8 cellular contexts compared by ENCODE assay signal in the genomic region with DNA sequence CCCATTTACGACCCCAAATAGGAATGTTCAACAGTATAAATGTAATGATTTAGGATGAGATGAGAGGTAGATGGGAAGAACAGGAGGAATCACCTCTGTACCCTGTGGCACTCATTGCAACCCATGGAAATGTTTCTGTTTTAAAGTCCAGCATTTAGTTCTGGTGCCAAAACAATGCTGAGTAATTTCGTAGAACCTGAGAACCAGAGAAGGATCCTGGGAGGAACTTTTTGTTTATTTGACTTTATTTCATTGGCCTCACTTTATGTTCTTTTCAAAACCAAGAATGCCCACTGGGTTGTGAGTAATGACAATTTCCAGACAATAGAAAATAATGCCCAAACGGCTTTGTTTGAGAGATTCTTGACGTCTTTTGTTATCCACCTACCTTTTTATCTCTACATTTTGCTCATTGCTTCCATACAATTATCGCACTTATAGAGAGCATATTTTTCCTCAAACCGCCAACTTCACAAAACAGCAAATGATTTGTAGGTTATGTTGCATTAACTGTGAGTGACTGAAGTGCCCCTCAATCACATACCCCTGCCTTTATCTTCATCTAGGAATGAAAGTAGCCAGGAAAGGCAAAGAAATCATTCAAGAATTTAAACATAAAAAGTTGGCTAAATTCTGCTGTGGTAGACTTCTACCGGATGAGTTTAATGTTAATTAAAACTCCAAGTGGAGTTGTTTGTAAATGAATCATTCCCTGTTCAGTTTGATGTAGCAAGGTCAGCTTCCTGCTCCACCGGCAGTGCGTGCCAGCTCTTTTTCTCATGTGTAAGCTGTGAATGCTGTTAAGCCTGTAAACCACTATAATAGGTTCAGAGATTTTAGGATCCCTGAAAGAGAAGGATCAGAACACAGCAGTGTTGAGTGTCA.
DNase-seq lines count a peak whose midpoint lies in the region; TF ChIP-seq lines count a peak whose summit lies in the region.

No MANE protein-coding gene starts in this region.

- H2BK12ac ChIP-seq in H9 (ENCODE audit: insufficient read length, low read depth, low read length) = no peak overlapping the region

- H3K4me3 Mint-ChIP-seq in H9 = no peak overlapping the region
- H3K4me3 Mint-ChIP-seq in CD8-positive, alpha-beta memory T cell = no peak overlapping the region

- H3K4me2 ChIP-seq in H9 (ENCODE audit: insufficient read depth, insufficient read length, low read length) = no peak overlapping the region

- H3K4me3 ChIP-seq in fibroblast of pulmonary artery (replicated peaks; ENCODE audit: low read depth, low read length) = no peak overlapping the region
- H3K4me3 ChIP-seq in retinal pigment epithelial cell (ENCODE audit: low read length) = no peak overlapping the region
- no peak overlapping the region for H3K4me3 ChIP-seq in CD8-positive, alpha-beta memory T cell (ENCODE audit: low read length)
- H3K4me3 ChIP-seq in vagina = no peak overlapping the region

- no peak overlapping the region for H2AFZ ChIP-seq in H9 (ENCODE audit: low read length)

- no peak for TF ChIP-seq POLR2A in vagina (IDR thresholded peaks at IDR 0.05)

- peak overlapping the region; percentile 13 for H2BK5ac ChIP-seq in H9 (ENCODE audit: insufficient read length, low read length)

- no peak overlapping the region for H3K18ac ChIP-seq in H9 (ENCODE audit: insufficient read length, low read depth, low read length)

- H3K36me3 ChIP-seq in CD8-positive, alpha-beta memory T cell (ENCODE audit: insufficient read depth, low read length) = no peaks in the 10 kb centered on the region
- H3K36me3 ChIP-seq in vagina = no peaks in the 10 kb centered on the region

- no peak overlapping the region for H3K56ac ChIP-seq in H9 (ENCODE audit: insufficient read length, low read depth, low read length)

- H4K91ac ChIP-seq in H9 (ENCODE audit: insufficient read length, low read depth, low read length) = no peak overlapping the region

- no peak overlapping the region for H3K4ac ChIP-seq in H9 (ENCODE audit: low read depth, low read length)

- peaks cover 31 to 37% of the 10 kb centered on the region in 2 experiments for H3K4me1 Mint-ChIP-seq in H9
- peaks cover 8 to 9% (median 9%) of the 10 kb centered on the region in 3 donors for H3K4me1 Mint-ChIP-seq in CD8-positive, alpha-beta memory T cell

- H3K9me3 Mint-ChIP-seq in H9 = 0 out of 5 replicates have a peak, but pooled peaks cover 0 to 2% of the 10 kb centered on the region in 2 experiments
- peaks cover 0 to 2% (median 0%) of the 10 kb centered on the region in 5 donors for H3K9me3 Mint-ChIP-seq in CD8-positive, alpha-beta memory T cell

- H3K27ac ChIP-seq in H9 (ENCODE audit: insufficient read length, low read depth, low read length) (peak overlapping the region; percentile 72), vagina (no peak overlapping the region)
- no peak overlapping the region for H3K27ac ChIP-seq in CD8-positive, alpha-beta memory T cell (ENCODE audit: low read depth, low read length)

- no peaks in the 10 kb centered on the region for H3K79me1 ChIP-seq in H9 (ENCODE audit: insufficient read depth, low read depth, low read length, poor library complexity, severe bottlenecking)

- intact Hi-C loops in vagina (cut with DNase I) = no loop called here

- no peak overlapping the region for H4K5ac ChIP-seq in H9 (ENCODE audit: insufficient read length, low read depth, low read length)

- CTCF ChIA-PET in CD8-positive, alpha-beta memory T cell (lab: Charles Lee) = no interaction called here

- H3K27me3 Mint-ChIP-seq in H9 (ENCODE audit: low read depth) = no peaks in the 10 kb centered on the region
- H3K27me3 Mint-ChIP-seq in CD8-positive, alpha-beta memory T cell = peaks cover 8 to 16% of the 10 kb centered on the region in 2 donors

- H2AK5ac ChIP-seq in H9 (ENCODE audit: insufficient read length, low read length) = no peak overlapping the region

- H3K9ac ChIP-seq in H9 (ENCODE audit: extremely low read depth, insufficient read length, low read length) = no peak overlapping the region

- no CpG with 5 or more reads among the region's 9 CpGs for WGBS in H9 (ENCODE audit: extremely low coverage, insufficient read length, low lambda C conversion rate)

- H3K27me3 ChIP-seq in H9 (ENCODE audit: insufficient read depth, low read length) = no peaks in the 10 kb centered on the region
- H3K27me3 ChIP-seq in CD8-positive, alpha-beta memory T cell (ENCODE audit: insufficient read depth, low read length, poor library complexity, severe bottlenecking) = no peaks in the 10 kb centered on the region
- H3K27me3 ChIP-seq in vagina = no peaks in the 10 kb centered on the region

- H3K9me3 ChIP-seq in H9 (ENCODE audit: control insufficient read depth, low read depth, low read length) (no peaks in the 10 kb centered on the region), vagina (no peaks in the 10 kb centered on the region)
- no peaks in the 10 kb centered on the region for H3K9me3 ChIP-seq in CD8-positive, alpha-beta memory T cell (ENCODE audit: low read length)

- H4K8ac ChIP-seq in H9 (replicated peaks; ENCODE audit: insufficient read length, low read depth, low read length) = no peak overlapping the region

- no peak for TF ChIP-seq CTCF in H9 (conservative IDR thresholded peaks at IDR 0.05)
- no peak for TF ChIP-seq CTCF in fibroblast of pulmonary artery (IDR thresholded peaks at IDR 0.05; ENCODE audit: low read length, missing control alignments)
- TF ChIP-seq CTCF in retinal pigment epithelial cell (conservative IDR thresholded peaks at IDR 0.05; ENCODE audit: low read depth, low read length) = no peak
- no peak for TF ChIP-seq CTCF in vagina (IDR thresholded peaks at IDR 0.05)

- H3K23me2 ChIP-seq in H9 (ENCODE audit: insufficient read length, low read depth, low read length, poor library complexity, severe bottlenecking) = no peaks in the 10 kb centered on the region

- H3K27ac Mint-ChIP-seq in H9 = peak overlapping the region; percentile 62 to 87 (median 83)
- H3K27ac Mint-ChIP-seq in CD8-positive, alpha-beta memory T cell = no peak overlapping the region

- H3K23ac ChIP-seq in H9 (ENCODE audit: insufficient read length, low read depth, low read length) = no peak overlapping the region

- POLR2A ChIA-PET in CD8-positive, alpha-beta memory T cell (lab: Charles Lee) = no interaction called here

- H3K79me2 ChIP-seq in H9 (ENCODE audit: insufficient read depth, low read length) = no peaks in the 10 kb centered on the region

- H2BK120ac ChIP-seq in H9 (ENCODE audit: low read depth, low read length, poor library complexity, severe bottlenecking) = peak overlapping the region; percentile 51

- no peak overlapping the region for H2BK15ac ChIP-seq in H9 (ENCODE audit: low read depth, low read length)

- H2BK20ac ChIP-seq in H9 (ENCODE audit: low read depth, low read length, poor library complexity, severe bottlenecking) = no peak overlapping the region

- H4K20me1 ChIP-seq in H9 (ENCODE audit: control insufficient read depth, insufficient read depth, insufficient read length) = no peaks in the 10 kb centered on the region

- H3K4me1 ChIP-seq in H9 (ENCODE audit: insufficient read depth, low read length) = peaks cover 4% of the 10 kb centered on the region
- H3K4me1 ChIP-seq in CD8-positive, alpha-beta memory T cell (ENCODE audit: insufficient read depth, low read length) = peaks cover 7% of the 10 kb centered on the region
- no peaks in the 10 kb centered on the region for H3K4me1 ChIP-seq in vagina

- H3K14ac ChIP-seq in H9 (ENCODE audit: insufficient read depth, low read length) = no peak overlapping the region

- H3K36me3 Mint-ChIP-seq in H9 (ENCODE audit: insufficient read depth in 1 of 3, low read depth in 3 of 3) = peaks cover 0 to 9% (median 5%) of the 10 kb centered on the region in 3 experiments; a peak in 3 of 7 replicates
- no peaks in the 10 kb centered on the region for H3K36me3 Mint-ChIP-seq in CD8-positive, alpha-beta memory T cell

- no peak overlapping the region for H3T11ph ChIP-seq in H9 (ENCODE audit: low read length)

- DNase-seq in H9 (no peak), RKO (ENCODE audit: low spot score) (peak; percentile 33), fibroblast of pulmonary artery (ENCODE audit: low read depth) (peak; percentile 75), retinal pigment epithelial cell (ENCODE audit: low read depth) (peak; percentile 84), T-helper 1 cell (no peak), cerebellar nuclear complex (lab: John Stamatoyannopoulos, UW) (no peak), vagina (ENCODE audit: extremely low spot score in 2 of 2) (no peak)
- no peak for DNase-seq in CD8-positive, alpha-beta memory T cell

Comparison
In these comparisons a context has a peak if more than half of its experiments do, and no peak if none do; other contexts are left out.
1. DNase-seq: peak in RKO (single experiment), fibroblast of pulmonary artery (single experiment) and retinal pigment epithelial cell (single experiment); none in H9 (single experiment), T-helper 1 cell (0 of 5), cerebellar nuclear complex (0 of 2), CD8-positive, alpha-beta memory T cell (0 of 5) and vagina (0 of 2).
2. H3K27ac Mint-ChIP-seq: peak in H9 (3 of 3); none in CD8-positive, alpha-beta memory T cell (0 of 8).